Comparison of ENCODE assay signal across 20 cellular contexts in the genomic region with DNA sequence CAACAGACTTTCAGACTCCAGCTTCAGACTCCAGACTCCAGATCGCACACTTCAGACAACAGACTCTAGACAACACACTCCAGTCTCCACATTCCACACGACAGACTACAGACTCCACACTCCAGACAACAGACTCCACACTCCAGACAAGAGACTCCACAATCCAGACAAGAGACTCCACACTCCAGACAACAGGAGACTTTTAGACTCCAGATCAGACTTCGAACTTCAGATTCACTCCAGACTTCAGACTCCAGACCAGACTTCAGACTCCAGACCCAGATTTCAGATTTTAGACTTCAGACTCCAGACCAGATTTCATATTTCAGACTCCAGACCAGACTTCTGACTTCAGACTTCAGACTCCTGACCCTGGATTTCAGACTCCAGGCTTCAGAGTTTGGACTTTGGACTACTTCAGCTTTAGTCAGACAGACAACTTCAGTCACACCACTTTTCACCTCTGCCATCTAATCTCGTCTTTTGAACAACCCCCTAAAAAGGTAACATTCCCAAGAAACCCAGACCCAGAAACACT. TPM values are rescaled to one million over a fixed set of nuclear protein-coding genes. Genes with fewer than 3 reads are reported as not detected.
DNase-seq lines count a peak whose midpoint lies in the region; ATAC-seq and TF ChIP-seq lines count a peak whose summit lies in the region.
"Had no signal": no experiment of that assay in that cellular context is flagged by ENCODE, and none has a peak within 500 bp of the region (broad histone marks: within the 10 kb centered on the region; RNA-seq: fewer than 3 reads in every experiment).

No MANE protein-coding gene starts in this region.

- peaks cover 2% of the 10 kb centered on the region for H3K9me3 Mint-ChIP-seq in activated naive CD8-positive, alpha-beta T cell treated with anti-CD3 and anti-CD28 coated beads, Interleukin-2, amount 10 ng/mL, durations not matched to agents 7 days and 5 days
- no peaks in the 10 kb centered on the region for H3K9me3 Mint-ChIP-seq in activated naive CD8-positive, alpha-beta T cell treated with anti-CD3 and anti-CD28 coated beads, Interleukin-2, amount 50 U/mL, for 24 hours
- H3K9me3 Mint-ChIP-seq: activated B cell treated with CpG ODN at 0.5 μM for 24 hours; CD4-positive, alpha-beta T cell; immature natural killer cell; memory B cell; natural killer cell had no signal

- peak overlapping the region; percentile 65 for H2AFZ ChIP-seq in mammary epithelial cell (ENCODE audit: low read depth, low read length)
- H2AFZ ChIP-seq: parathyroid adenoma, PC-9 had no signal

- ATAC-seq in activated naive CD8-positive, alpha-beta T cell treated with anti-CD3 and anti-CD28 coated beads, Interleukin-2, amount 10 ng/mL, durations not matched to agents 7 days and 5 days (ENCODE audit: low read depth): no peak
- no peak for ATAC-seq in activated naive CD8-positive, alpha-beta T cell treated with anti-CD3 and anti-CD28 coated beads, Interleukin-2, amount 50 U/mL, for 24 hours
- no peak for ATAC-seq in lower lobe of right lung
- ATAC-seq in body of pancreas: no peak
- ATAC-seq in GM19351 (IDR thresholded peaks at IDR 0.05; ENCODE audit: unreplicated experiment): no peak
- ATAC-seq: natural killer cell had no signal

- no peaks in the 10 kb centered on the region for H3K27me3 ChIP-seq in mammary epithelial cell (ENCODE audit: insufficient read depth, low read length)
- H3K27me3 ChIP-seq in lower lobe of right lung (ENCODE audit: low read depth): no peaks in the 10 kb centered on the region
- no peaks in the 10 kb centered on the region for H3K27me3 ChIP-seq in tibial artery
- H3K27me3 ChIP-seq in body of pancreas: no peaks in the 10 kb centered on the region
- H3K27me3 ChIP-seq: heart left ventricle, SJSA1 had no signal

- no peak for DNase-seq in activated naive CD8-positive, alpha-beta T cell treated with anti-CD3 and anti-CD28 coated beads, Interleukin-2, amount 10 ng/mL, durations not matched to agents 7 days and 5 days
- DNase-seq in activated naive CD8-positive, alpha-beta T cell treated with anti-CD3 and anti-CD28 coated beads, Interleukin-2, amount 50 U/mL, for 24 hours: no peak
- no peak for DNase-seq in mammary epithelial cell
- DNase-seq in lower lobe of right lung: no peak
- DNase-seq in tibial artery: no peak
- DNase-seq in NCI-H82 treated with DMSO at 0.1 percent for 48 hours (lab: John Stamatoyannopoulos, UW; ENCODE audit: unreplicated experiment): no peak
- DNase-seq in body of pancreas: no peak
- DNase-seq: ACHN; activated B cell treated with CpG ODN at 0.5 μM for 24 hours; CD4-positive, alpha-beta T cell; immature natural killer cell; natural killer cell; NCI-H146; NCI-H2171; PC-9 had no signal

- no peak overlapping the region for H3K4me3 ChIP-seq in mammary epithelial cell (replicated peaks in 1 of 3; ENCODE audit: insufficient read depth in 1 of 3, low read depth in 2 of 3, low read length in 3 of 3)
- H3K4me3 ChIP-seq in lower lobe of right lung: no peak overlapping the region
- H3K4me3 ChIP-seq in tibial artery: peak overlapping the region; percentile 3 to 6
- no peak overlapping the region for H3K4me3 ChIP-seq in body of pancreas
- H3K4me3 ChIP-seq: PC-9, SJSA1 had no signal

- H3K9me3 ChIP-seq in mammary epithelial cell (replicated peaks; ENCODE audit: insufficient read depth, low read length) (no peaks in the 10 kb centered on the region), lower lobe of right lung (no peaks in the 10 kb centered on the region), tibial artery (no peaks in the 10 kb centered on the region), body of pancreas (no peaks in the 10 kb centered on the region)
- H3K9me3 ChIP-seq: heart left ventricle, SJSA1 had no signal

- peaks cover 35% of the 10 kb centered on the region for H3K4me1 ChIP-seq in mammary epithelial cell (ENCODE audit: insufficient read depth, low read length)
- H3K4me1 ChIP-seq in lower lobe of right lung: peaks cover 46% of the 10 kb centered on the region
- peaks cover 0 to 44% (median 24%) of the 10 kb centered on the region in 4 donors for H3K4me1 ChIP-seq in tibial artery
- no peaks in the 10 kb centered on the region for H3K4me1 ChIP-seq in body of pancreas
- H3K4me1 ChIP-seq: parathyroid adenoma, SJSA1 had no signal

- H3K36me3 Mint-ChIP-seq in activated naive CD8-positive, alpha-beta T cell treated with anti-CD3 and anti-CD28 coated beads, Interleukin-2, amount 10 ng/mL, durations not matched to agents 7 days and 5 days: no peaks in the 10 kb centered on the region
- H3K36me3 Mint-ChIP-seq in activated naive CD8-positive, alpha-beta T cell treated with anti-CD3 and anti-CD28 coated beads, Interleukin-2, amount 50 U/mL, for 24 hours (ENCODE audit: low read depth): no peaks in the 10 kb centered on the region
- H3K36me3 Mint-ChIP-seq: memory B cell, natural killer cell had no signal

- no TSS peak for BruUV-seq in mammary epithelial cell (replicated peaks; lab: Mats Ljungman, UMichigan)

- CTCF ChIA-PET in mammary epithelial cell (lab: Charles Lee; ENCODE audit: low non-redundant PET): no interaction called here

- H4K20me1 ChIP-seq in mammary epithelial cell (ENCODE audit: insufficient read depth, low read length): no peaks in the 10 kb centered on the region

- H3K9ac ChIP-seq in mammary epithelial cell (ENCODE audit: insufficient read depth, low read length): no peak overlapping the region
- H3K9ac ChIP-seq: parathyroid adenoma had no signal

- H3K4me2 ChIP-seq in mammary epithelial cell (ENCODE audit: insufficient read depth, low read depth, low read length): no peak overlapping the region
- H3K4me2 ChIP-seq: PC-9 had no signal

- H3K27ac ChIP-seq in mammary epithelial cell (ENCODE audit: insufficient read depth, low read depth, low read length) (no peak overlapping the region), lower lobe of right lung (peak overlapping the region; percentile 70), tibial artery (peak overlapping the region; percentile 46 to 55), body of pancreas (peak overlapping the region in 2 of 4 donors; percentile 21 to 62)
- H3K27ac ChIP-seq: PC-9, SJSA1 had no signal

- TF ChIP-seq POLR2A in body of pancreas (IDR thresholded peaks at IDR 0.05): peak in 1 of 3 donors; percentile 13

- H3K79me2 ChIP-seq in mammary epithelial cell (ENCODE audit: insufficient read depth, low read length): no peaks in the 10 kb centered on the region
- H3K79me2 ChIP-seq: parathyroid adenoma had no signal

- intact Hi-C loops in mammary epithelial cell (cut with micrococcal nuclease): no loop called here
- intact Hi-C loops in lower lobe of right lung (cut with DNase I): no loop called here
- intact Hi-C loops in tibial artery (cut with DNase I; ENCODE audit: low total_unique reads): no loop called here
- intact Hi-C loops in body of pancreas (cut with DNase I): no loop called here

- no peak overlapping the region for H3K4me3 Mint-ChIP-seq in activated naive CD8-positive, alpha-beta T cell treated with anti-CD3 and anti-CD28 coated beads, Interleukin-2, amount 10 ng/mL, durations not matched to agents 7 days and 5 days
- H3K4me3 Mint-ChIP-seq in activated naive CD8-positive, alpha-beta T cell treated with anti-CD3 and anti-CD28 coated beads, Interleukin-2, amount 50 U/mL, for 24 hours: no peak overlapping the region
- H3K4me3 Mint-ChIP-seq: activated B cell treated with CpG ODN at 0.5 μM for 24 hours; CD4-positive, alpha-beta T cell; immature natural killer cell; memory B cell; natural killer cell had no signal

- peak overlapping the region; percentile 0 for H3K27ac Mint-ChIP-seq in activated naive CD8-positive, alpha-beta T cell treated with anti-CD3 and anti-CD28 coated beads, Interleukin-2, amount 10 ng/mL, durations not matched to agents 7 days and 5 days
- no peak overlapping the region for H3K27ac Mint-ChIP-seq in activated naive CD8-positive, alpha-beta T cell treated with anti-CD3 and anti-CD28 coated beads, Interleukin-2, amount 50 U/mL, for 24 hours
- H3K27ac Mint-ChIP-seq: activated B cell treated with CpG ODN at 0.5 μM for 24 hours; CD4-positive, alpha-beta T cell; immature natural killer cell; memory B cell; natural killer cell had no signal

- in situ Hi-C loops in mammary epithelial cell (cut with MboI; ENCODE audit: low sequenced_read_pairs in 2 of 2): no loop called here

- H3K4me1 Mint-ChIP-seq in activated naive CD8-positive, alpha-beta T cell treated with anti-CD3 and anti-CD28 coated beads, Interleukin-2, amount 10 ng/mL, durations not matched to agents 7 days and 5 days: peaks cover 18% of the 10 kb centered on the region
- peaks cover 23% of the 10 kb centered on the region for H3K4me1 Mint-ChIP-seq in activated naive CD8-positive, alpha-beta T cell treated with anti-CD3 and anti-CD28 coated beads, Interleukin-2, amount 50 U/mL, for 24 hours

- POLR2A ChIA-PET in activated naive CD8-positive, alpha-beta T cell treated with anti-CD3 and anti-CD28 coated beads, Interleukin-2, amount 10 ng/mL, durations not matched to agents 7 days and 5 days (lab: Charles Lee): no interaction called here

- peaks cover 2% of the 10 kb centered on the region for H3K27me3 Mint-ChIP-seq in activated naive CD8-positive, alpha-beta T cell treated with anti-CD3 and anti-CD28 coated beads, Interleukin-2, amount 10 ng/mL, durations not matched to agents 7 days and 5 days
- H3K27me3 Mint-ChIP-seq in activated naive CD8-positive, alpha-beta T cell treated with anti-CD3 and anti-CD28 coated beads, Interleukin-2, amount 50 U/mL, for 24 hours: peaks cover 2% of the 10 kb centered on the region

- WGBS in mammary epithelial cell (ENCODE audit: low coverage, missing lambda C conversion rate): 58% methylated on average over 4 of the region's 4 CpGs
- 44 to 50% methylated on average over 4 of the region's 4 CpGs for WGBS in body of pancreas, 2 donors

- TF ChIP-seq CTCF in mammary epithelial cell (conservative IDR thresholded peaks at IDR 0.05 in 1 of 2, IDR thresholded peaks at IDR 0.05 in 1 of 2; ENCODE audit: extremely low read depth in 1 of 2, insufficient read depth in 1 of 2, low read depth in 1 of 2, low read length in 2 of 2) (no peak), lower lobe of right lung (IDR thresholded peaks at IDR 0.05) (no peak), tibial artery (IDR thresholded peaks at IDR 0.05) (no peak), body of pancreas (IDR thresholded peaks at IDR 0.05) (no peak)

- dilution Hi-C loops in mammary epithelial cell (cut with HindIII; ENCODE audit: low sequenced_read_pairs): no loop called here

- H3K36me3 ChIP-seq in mammary epithelial cell (ENCODE audit: insufficient read depth, low read length): no peaks in the 10 kb centered on the region
- no peaks in the 10 kb centered on the region for H3K36me3 ChIP-seq in lower lobe of right lung
- no peaks in the 10 kb centered on the region for H3K36me3 ChIP-seq in tibial artery
- H3K36me3 ChIP-seq in body of pancreas (replicated peaks in 1 of 2; ENCODE audit: insufficient read depth in 1 of 2, low read depth in 2 of 2): no peaks in the 10 kb centered on the region
- H3K36me3 ChIP-seq: heart left ventricle, SJSA1 had no signal

RNA-seq across cellular contexts. Expression of a gene that starts 29.0 kb away (rescaled TPM):
- total RNA-seq in activated naive CD8-positive, alpha-beta T cell treated with anti-CD3 and anti-CD28 coated beads, Interleukin-2, amount 10 ng/mL, durations not matched to agents 7 days and 5 days: 1 to 10 TPM in 1 of 2 experiments, under 1 TPM in 1; 0.89 to 1.9 TPM
- total RNA-seq in mammary epithelial cell (10 to 100 TPM in 1 of 2 donors, 1 to 10 TPM in 1; 1.0 to 33.2 TPM), lower lobe of right lung (102 TPM), body of pancreas (10 to 100 TPM in 1 of 2 donors, 1 to 10 TPM in 1; 9.9 to 15.8 TPM)
- 14.8 TPM for polyA plus RNA-seq in mammary epithelial cell
- polyA minus RNA-seq in mammary epithelial cell: 10.6 TPM
- total RNA-seq: SJSA1 had no signal

Comparison
In these comparisons a context has a peak if more than half of its experiments do, and no peak if none do; other contexts are left out.
1. H3K4me3 ChIP-seq: peak in tibial artery (2 of 2); none in mammary epithelial cell (0 of 3), lower lobe of right lung (single experiment) and body of pancreas (0 of 2).